18 cellular contexts compared by ENCODE assay signal in genomic region chr16:56270828-56271227, GRCh38.
DNase-seq lines count a peak whose midpoint lies in the region; ATAC-seq and TF ChIP-seq lines count a peak whose summit lies in the region.
"Had no signal": no experiment of that assay in that cellular context is flagged by ENCODE, and none has a peak within 500 bp of the region (broad histone marks: within the 10 kb centered on the region; RNA-seq: fewer than 3 reads in every experiment).

No MANE protein-coding gene starts in this region.

- H3K4me1 ChIP-seq in heart right ventricle (peaks cover 3 to 22% (median 13%) of the 10 kb centered on the region in 9 donors), rectal smooth muscle tissue (ENCODE audit: control insufficient read depth, insufficient read depth, low read length) (peaks cover 23% of the 10 kb centered on the region), tibial artery (peaks cover 0 to 37% (median 8%) of the 10 kb centered on the region in 4 donors)

- H3K36me3 ChIP-seq in heart right ventricle (no peaks in the 10 kb centered on the region), rectal smooth muscle tissue (ENCODE audit: control insufficient read depth, insufficient read depth, low read length) (no peaks in the 10 kb centered on the region), tibial artery (no peaks in the 10 kb centered on the region)

- H3K27me3 ChIP-seq in heart right ventricle (no peaks in the 10 kb centered on the region), rectal smooth muscle tissue (ENCODE audit: control insufficient read depth, insufficient read depth, low read length) (no peaks in the 10 kb centered on the region), tibial artery (no peaks in the 10 kb centered on the region)

- intact Hi-C loops in cardiac septum (cut with DNase I) (no loop called here), heart right ventricle (cut with DNase I) (loop anchor here in 1 of 10 donors (10.0 kb wide), 1 partner anchor 166 kb away; no protein-coding TSS in a partner anchor), tibial artery (cut with DNase I; ENCODE audit: low total_unique reads) (no loop called here)

- no peak overlapping the region for H3K9ac ChIP-seq in rectal smooth muscle tissue (ENCODE audit: low read length)

- no peak for ATAC-seq in heart right ventricle
- no peak for ATAC-seq in HG03571 (IDR thresholded peaks at IDR 0.05; ENCODE audit: unreplicated experiment)
- ATAC-seq in GM21825 (IDR thresholded peaks at IDR 0.05; ENCODE audit: unreplicated experiment): no peak
- ATAC-seq: PC-3 had no signal

- WGBS in heart right ventricle, 2 donors: 89 to 100% methylated on average over 3 of the region's 3 CpGs

- peak overlapping the region in 1 of 10 donors; percentile 23 for H3K27ac ChIP-seq in heart right ventricle
- H3K27ac ChIP-seq in rectal smooth muscle tissue (ENCODE audit: low read depth, low read length): peak overlapping the region; percentile 99
- H3K27ac ChIP-seq in tibial artery: peak overlapping the region; percentile 79 to 82

- H3K9me3 ChIP-seq in heart right ventricle (peaks cover 0 to 5% (median 0%) of the 10 kb centered on the region in 11 donors), tibial artery (no peaks in the 10 kb centered on the region)

- DNase-seq in cardiac septum (ENCODE audit: low spot score) (peak; percentile 38), heart right ventricle (no peak), islet precursor cell (peak; percentile 19), tibial artery (peak in 1 of 2 donors; percentile 47)
- no peak for DNase-seq in stimulated activated CD4-positive, alpha-beta T cell treated with anti-CD3 and anti-CD28 coated beads, Interleukin-15, amount 100 ng/mL, for 24 hours
- DNase-seq: 8988T, HFFc6, MM.1S, NCI-H1092, NCI-H1436 treated with DMSO at 0.1 percent for 48 hours, NCI-H2029, NCI-H2171, NCI-H526, PC-3, RPMI8226 had no signal

- TF ChIP-seq CTCF in heart right ventricle (IDR thresholded peaks at IDR 0.05): no peak
- TF ChIP-seq CTCF in tibial artery (IDR thresholded peaks at IDR 0.05): no peak

- H3K4me3 ChIP-seq in heart right ventricle: no peak overlapping the region
- no peak overlapping the region for H3K4me3 ChIP-seq in rectal smooth muscle tissue (ENCODE audit: low read length)
- no peak overlapping the region for H3K4me3 ChIP-seq in tibial artery

Comparison
In these comparisons a context has a peak if more than half of its experiments do, and no peak if none do; other contexts are left out.
1. DNase-seq: peak in cardiac septum (single experiment) and islet precursor cell (single experiment); none in heart right ventricle (0 of 2) and stimulated activated CD4-positive, alpha-beta T cell treated with anti-CD3 and anti-CD28 coated beads, Interleukin-15, amount 100 ng/mL, for 24 hours (single experiment).